15 cellular contexts compared by ENCODE assay signal in the genomic region with DNA sequence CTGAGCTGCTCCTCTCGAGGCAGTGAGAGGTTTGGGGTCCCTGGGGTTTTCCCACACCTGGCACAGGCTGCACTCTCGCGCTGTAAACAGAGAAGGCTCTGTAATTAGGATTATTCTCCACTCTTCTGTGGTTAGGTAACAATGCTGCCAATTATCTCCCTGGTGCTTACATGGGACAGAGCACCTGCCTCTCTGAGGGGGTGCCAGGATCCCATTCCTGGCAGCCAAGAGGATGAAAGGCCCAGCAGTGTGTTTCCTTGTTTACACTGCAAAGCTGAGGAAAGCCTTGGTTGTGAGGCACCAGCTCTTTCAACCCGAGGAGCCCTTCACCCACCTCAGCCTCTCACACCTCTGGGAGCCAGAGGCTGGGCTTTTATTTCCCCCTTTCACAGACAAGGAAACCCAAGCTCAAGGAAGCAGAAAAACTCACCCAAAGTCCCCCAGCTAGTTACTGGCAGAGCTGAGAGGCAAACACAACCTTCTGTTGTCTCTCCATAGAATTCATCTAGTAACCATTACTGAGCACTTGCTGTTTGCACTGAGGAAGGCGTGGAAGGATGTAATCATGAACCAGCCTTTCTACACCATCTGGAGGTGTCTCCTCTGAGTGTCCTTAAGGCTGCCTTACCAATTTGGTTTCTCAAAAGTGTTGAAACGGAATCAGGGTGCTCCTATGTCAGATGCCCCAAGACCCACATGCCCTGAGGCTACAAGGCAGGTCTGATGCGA. TPM values are rescaled to one million over a fixed set of nuclear protein-coding genes. Genes with fewer than 3 reads are reported as not detected.
DNase-seq lines count a peak whose midpoint lies in the region; ATAC-seq and TF ChIP-seq lines count a peak whose summit lies in the region.
"Had no signal": no experiment of that assay in that cellular context is flagged by ENCODE, and none has a peak within 500 bp of the region (broad histone marks: within the 10 kb centered on the region; RNA-seq: fewer than 3 reads in every experiment).

No MANE protein-coding gene starts in this region.

- H3K9me2 ChIP-seq in Loucy (replicated peaks; ENCODE audit: low read depth, low read length), result no peaks in the 10 kb centered on the region

- POLR2A ChIA-PET in CD8-positive, alpha-beta memory T cell (lab: Charles Lee), result no interaction called here

- CTCF ChIA-PET in CD8-positive, alpha-beta memory T cell (lab: Charles Lee), result no interaction called here

- H3K79me2 ChIP-seq in Loucy (ENCODE audit: insufficient read depth, low read length), result no peaks in the 10 kb centered on the region

- H3K9me3 ChIP-seq in Loucy (ENCODE audit: insufficient read depth, low read depth, low read length) (no peaks in the 10 kb centered on the region), endodermal cell (ENCODE audit: control insufficient read depth, low read length) (no peaks in the 10 kb centered on the region)
- H3K9me3 ChIP-seq in CD8-positive, alpha-beta memory T cell (ENCODE audit: low read length), result no peaks in the 10 kb centered on the region
- H3K9me3 ChIP-seq: lower lobe of right lung, uterus had no signal

- H3K27me3 ChIP-seq in Loucy (ENCODE audit: insufficient read depth, low read length, poor library complexity, severe bottlenecking) (no peaks in the 10 kb centered on the region), endodermal cell (ENCODE audit: control insufficient read depth, insufficient read depth, low read length, poor library complexity, severe bottlenecking) (no peaks in the 10 kb centered on the region)
- no peaks in the 10 kb centered on the region for H3K27me3 ChIP-seq in CD8-positive, alpha-beta memory T cell (ENCODE audit: insufficient read depth, low read length, poor library complexity, severe bottlenecking)
- H3K27me3 ChIP-seq: dorsolateral prefrontal cortex, uterus had no signal

- no peaks in the 10 kb centered on the region for H3K9me3 Mint-ChIP-seq in endodermal cell
- no peaks in the 10 kb centered on the region for H3K9me3 Mint-ChIP-seq in natural killer cell
- no peaks in the 10 kb centered on the region for H3K9me3 Mint-ChIP-seq in nephron progenitor cell
- no peaks in the 10 kb centered on the region for H3K9me3 Mint-ChIP-seq in CD8-positive, alpha-beta memory T cell

- H3K4me1 Mint-ChIP-seq in endodermal cell (peaks cover 43% of the 10 kb centered on the region), natural killer cell (peaks cover 7 to 17% of the 10 kb centered on the region in 2 donors), nephron progenitor cell (peaks cover 4% of the 10 kb centered on the region)
- H3K4me1 Mint-ChIP-seq in CD8-positive, alpha-beta memory T cell, result peaks cover 7 to 18% (median 11%) of the 10 kb centered on the region in 3 donors

- H3K36me3 ChIP-seq in Loucy (ENCODE audit: insufficient read depth, low read length) (no peaks in the 10 kb centered on the region), endodermal cell (ENCODE audit: control insufficient read depth, insufficient read depth, low read length) (no peaks in the 10 kb centered on the region)
- no peaks in the 10 kb centered on the region for H3K36me3 ChIP-seq in CD8-positive, alpha-beta memory T cell (ENCODE audit: insufficient read depth, low read length)
- H3K36me3 ChIP-seq: lower lobe of right lung, uterus had no signal

- no peak for TF ChIP-seq CTCF in Loucy (conservative IDR thresholded peaks at IDR 0.05; ENCODE audit: low read length)
- no peak for TF ChIP-seq CTCF in endodermal cell (conservative IDR thresholded peaks at IDR 0.05)
- no peak for TF ChIP-seq CTCF in natural killer cell (IDR thresholded peaks at IDR 0.05)
- TF ChIP-seq CTCF in nephron progenitor cell (IDR thresholded peaks at IDR 0.05), result no peak

- H3K27ac ChIP-seq in endodermal cell (ENCODE audit: low read depth, low read length), result no peak overlapping the region
- no peak overlapping the region for H3K27ac ChIP-seq in CD8-positive, alpha-beta memory T cell (ENCODE audit: low read depth, low read length)
- H3K27ac ChIP-seq: dorsolateral prefrontal cortex, lower lobe of right lung, uterus had no signal

- H3K4me3 ChIP-seq in Loucy (ENCODE audit: low read length, poor library complexity, severe bottlenecking) (peak overlapping the region; percentile 38), endodermal cell (ENCODE audit: low read length) (no peak overlapping the region)
- no peak overlapping the region for H3K4me3 ChIP-seq in CD8-positive, alpha-beta memory T cell (ENCODE audit: low read length)
- H3K4me3 ChIP-seq: dorsolateral prefrontal cortex, GM12878, lower lobe of right lung, uterus had no signal

- H3K4me2 ChIP-seq in Loucy (ENCODE audit: low read depth, low read length, poor library complexity, severe bottlenecking), result peak overlapping the region; percentile 69

- H3K27me3 Mint-ChIP-seq in endodermal cell (ENCODE audit: insufficient read depth) (peaks cover 8% of the 10 kb centered on the region), natural killer cell (ENCODE audit: low read depth in 2 of 2) (no peaks in the 10 kb centered on the region), nephron progenitor cell (ENCODE audit: low read depth, poor library complexity) (peaks cover 15% of the 10 kb centered on the region)
- peaks cover 3 to 8% of the 10 kb centered on the region in 2 donors for H3K27me3 Mint-ChIP-seq in CD8-positive, alpha-beta memory T cell

- peak overlapping the region; percentile 69 for H3K9ac ChIP-seq in Loucy (ENCODE audit: low read depth, low read length, poor library complexity, severe bottlenecking)
- no peak overlapping the region for H3K9ac ChIP-seq in endodermal cell (ENCODE audit: extremely low read depth, low read length, poor library complexity, severe bottlenecking)

- intact Hi-C loops in natural killer cell (cut with micrococcal nuclease), result no loop called here

- 70 to 86% methylated on average over 3 to 7 of the region's 7 CpGs for WGBS in endodermal cell (ENCODE audit: insufficient coverage in 1 of 2, insufficient read length in 1 of 2), 2 experiments

- DNase-seq in COLO668 (lab: John Stamatoyannopoulos, UW; ENCODE audit: unreplicated experiment) (peak; percentile 88), NCI-H446 treated with DMSO at 0.1 percent for 48 hours (lab: John Stamatoyannopoulos, UW) (peak; percentile 24), endodermal cell (peak; percentile 46), natural killer cell (no peak), nephron progenitor cell (no peak), mesenteric fat pad (ENCODE audit: low spot score) (no peak)
- DNase-seq in CD8-positive, alpha-beta memory T cell, result no peak
- DNase-seq: activated naive CD4-positive, alpha-beta T cell; lower lobe of right lung; uterus had no signal

- H4K20me1 ChIP-seq in Loucy (ENCODE audit: insufficient read depth, low read length, poor library complexity, severe bottlenecking), result no peaks in the 10 kb centered on the region

- 0 out of 2 replicates have a peak, but pooled peaks cover 4% of the 10 kb centered on the region for H3F3A ChIP-seq in Loucy (ENCODE audit: low read depth)

- no peak for ATAC-seq in natural killer cell
- ATAC-seq: GM12878, lower lobe of right lung, Panc1 had no signal

- no peaks in the 10 kb centered on the region for H3K36me3 Mint-ChIP-seq in endodermal cell (ENCODE audit: low read depth)
- no peaks in the 10 kb centered on the region for H3K36me3 Mint-ChIP-seq in natural killer cell
- H3K36me3 Mint-ChIP-seq in nephron progenitor cell (ENCODE audit: low read depth), result no peaks in the 10 kb centered on the region
- H3K36me3 Mint-ChIP-seq in CD8-positive, alpha-beta memory T cell, result no peaks in the 10 kb centered on the region

- H2AFZ ChIP-seq in Loucy (ENCODE audit: low read length), result peak overlapping the region; percentile 14

- peaks cover 49% of the 10 kb centered on the region for H3K4me1 ChIP-seq in Loucy (ENCODE audit: insufficient read depth, low read length, poor library complexity, severe bottlenecking)
- H3K4me1 ChIP-seq in endodermal cell (ENCODE audit: control insufficient read depth, insufficient read depth, low read length), result peaks cover 13% of the 10 kb centered on the region
- peaks cover 24% of the 10 kb centered on the region for H3K4me1 ChIP-seq in CD8-positive, alpha-beta memory T cell (ENCODE audit: insufficient read depth, low read length)
- H3K4me1 ChIP-seq: lower lobe of right lung, uterus had no signal

- H3K27ac Mint-ChIP-seq in endodermal cell (no peak overlapping the region), natural killer cell (no peak overlapping the region), nephron progenitor cell (no peak overlapping the region)
- H3K27ac Mint-ChIP-seq in CD8-positive, alpha-beta memory T cell, result peak overlapping the region in 1 of 8 donors; percentile 1

- H3K4me3 Mint-ChIP-seq in endodermal cell (no peak overlapping the region), natural killer cell (no peak overlapping the region), nephron progenitor cell (no peak overlapping the region)
- no peak overlapping the region for H3K4me3 Mint-ChIP-seq in CD8-positive, alpha-beta memory T cell

RNA-seq across cellular contexts. Expression of a gene that starts 39.7 kb away (rescaled TPM):
- total RNA-seq in endodermal cell (10 to 100 TPM; 38.6 to 51.6 TPM), natural killer cell (not detected), mesenteric fat pad (0.35 TPM)
- 36.1 TPM for polyA plus RNA-seq in endodermal cell (2013, experiment 1 of 2)
- polyA plus RNA-seq in endodermal cell (2013, experiment 2 of 2), result 33.6 TPM
- under 1 TPM in 1 of 2 experiments, not detected in 1; 0.72 TPM for total RNA-seq in CD8-positive, alpha-beta memory T cell
- polyA plus RNA-seq in CD8-positive, alpha-beta memory T cell, result not detected
- total RNA-seq: pulmonary artery endothelial cell had no signal

Comparison
In these comparisons a context has a peak if more than half of its experiments do, and no peak if none do; other contexts are left out.
1. DNase-seq: peak in COLO668 (single experiment), NCI-H446 treated with DMSO at 0.1 percent for 48 hours (single experiment) and endodermal cell (single experiment); none in natural killer cell (single experiment), nephron progenitor cell (single experiment), mesenteric fat pad (single experiment) and CD8-positive, alpha-beta memory T cell (0 of 5).
2. RNA of a gene that starts 39.7 kb away (total RNA-seq): 38.6 to 51.6 TPM in endodermal cell; 0.72 TPM in CD8-positive, alpha-beta memory T cell, 0.35 TPM in mesenteric fat pad (single experiment) and not detected in natural killer cell; every median in the first group is over 10 times any median in the second.